Comparison of ENCODE assay signal across 1 cellular context in genomic region chr1:113255728-113256347, GRCh38.
TF ChIP-seq lines count a peak whose summit lies in the region.

No MANE protein-coding gene starts in this region.

TF ChIP-seq in H1, 55 proteins besides CTCF, POLR2A, EP300 and RAD21 (continued from another document):
- no peak for TF ChIP-seq CHD7 (IDR thresholded peaks at IDR 0.05; ENCODE audit: insufficient replicate concordance, low read length)
- TF ChIP-seq GTF2F1 (IDR thresholded peaks at IDR 0.05; ENCODE audit: borderline replicate concordance, low read depth, low read length), result no peak
- TF ChIP-seq RBBP5 (IDR thresholded peaks at IDR 0.05; ENCODE audit: borderline replicate concordance, low read depth, low read length), result peak; percentile 89; the same call in 1 of the 2 replicates
- no peak for TF ChIP-seq SIRT6 (IDR thresholded peaks at IDR 0.05; ENCODE audit: low read length)
- no peak for TF ChIP-seq SUZ12 (IDR thresholded peaks at IDR 0.05; ENCODE audit: low read length)
- no peak for TF ChIP-seq MAX (IDR thresholded peaks at IDR 0.05)
- no peak for TF ChIP-seq SIX5 (IDR thresholded peaks at IDR 0.05; ENCODE audit: low read depth, low read length)
- TF ChIP-seq E2F6 (IDR thresholded peaks at IDR 0.05), result no peak
- no peak for TF ChIP-seq SIN3A (conservative IDR thresholded peaks at IDR 0.05 in 1 of 2, IDR thresholded peaks at IDR 0.05 in 1 of 2; ENCODE audit: low read depth in 1 of 2, low read length in 2 of 2)
- TF ChIP-seq SP1 (IDR thresholded peaks at IDR 0.05; ENCODE audit: low read depth, low read length), result peak; percentile 70; the same call in 1 of the 2 replicates
